Comparison of ENCODE assay signal across 7 cellular contexts in the genomic region with DNA sequence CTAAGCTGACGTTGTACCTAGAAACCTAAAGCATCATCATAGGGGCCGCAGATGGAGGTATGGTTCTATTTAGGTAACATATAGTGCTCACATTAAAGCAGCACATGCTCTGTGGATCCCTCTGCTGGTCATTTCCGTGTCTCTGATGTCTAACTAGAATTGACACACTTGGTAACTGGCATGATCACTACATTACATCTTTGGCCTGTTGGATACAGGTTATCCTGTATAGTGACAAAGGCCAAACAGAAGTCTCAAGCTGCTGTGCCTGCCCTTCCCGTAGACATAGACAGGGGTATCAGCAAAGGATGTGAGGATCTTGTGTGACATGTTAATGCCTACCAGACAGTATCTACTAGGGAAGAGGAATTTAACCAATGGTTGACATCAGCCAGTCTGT. TPM values are rescaled to one million over a fixed set of nuclear protein-coding genes. Genes with fewer than 3 reads are reported as not detected.
DNase-seq lines count a peak whose midpoint lies in the region; ATAC-seq and FAIRE-seq lines count a peak whose summit lies in the region.

No MANE protein-coding gene starts in this region.

- H3K27me3 ChIP-seq in small intestine (ENCODE audit: control insufficient read depth in 2 of 2, insufficient read depth in 2 of 2, low read length in 2 of 2): no peaks in the 10 kb centered on the region

- H3K4me3 Mint-ChIP-seq in activated T-helper 2 cell treated with anti-CD3 and anti-CD28 coated beads, Interferon-gamma antibody, Interleukin-2, Interleukin-4, amounts not matched to agents 10 μg/mL and 5 μg/mL and 100 μg/mL, durations not matched to agents 14 hours and 24 hours and 36 hours (ENCODE audit: low read depth): no peak overlapping the region

- no peak overlapping the region for H3K27ac Mint-ChIP-seq in activated T-helper 2 cell treated with anti-CD3 and anti-CD28 coated beads, Interferon-gamma antibody, Interleukin-2, Interleukin-4, amounts not matched to agents 10 μg/mL and 5 μg/mL and 100 μg/mL, durations not matched to agents 14 hours and 24 hours and 36 hours

- no peaks in the 10 kb centered on the region for H3K9me3 Mint-ChIP-seq in activated T-helper 2 cell treated with anti-CD3 and anti-CD28 coated beads, Interferon-gamma antibody, Interleukin-2, Interleukin-4, amounts not matched to agents 10 μg/mL and 5 μg/mL and 100 μg/mL, durations not matched to agents 14 hours and 24 hours and 36 hours

- H3K36me3 Mint-ChIP-seq in activated T-helper 2 cell treated with anti-CD3 and anti-CD28 coated beads, Interferon-gamma antibody, Interleukin-2, Interleukin-4, amounts not matched to agents 10 μg/mL and 5 μg/mL and 100 μg/mL, durations not matched to agents 14 hours and 24 hours and 36 hours (ENCODE audit: low read depth): peaks cover 24% of the 10 kb centered on the region

- DNase-seq in DMS53 treated with DMSO at 0.1 percent for 48 hours (lab: John Stamatoyannopoulos, UW; ENCODE audit: unreplicated experiment) (peak; percentile 66), NCI-H526 treated with DMSO at 0.1 percent for 48 hours (lab: John Stamatoyannopoulos, UW) (peak; percentile 8), globus pallidus (ENCODE audit: low spot score) (peak; percentile 41), small intestine (peak; percentile 61), NCI-H2107 (lab: John Stamatoyannopoulos, UW) (no peak)
- DNase-seq in activated T-helper 2 cell treated with anti-CD3 and anti-CD28 coated beads, Interferon-gamma antibody, Interleukin-2, Interleukin-4, amounts not matched to agents 10 μg/mL and 5 μg/mL and 100 μg/mL, durations not matched to agents 14 hours and 24 hours and 36 hours (ENCODE audit: low spot score): peak; percentile 14

- FAIRE-seq in small intestine (lab: Jason Lieb, UNC): no peak

- no peak overlapping the region for H3K27ac ChIP-seq in small intestine (ENCODE audit: low read depth in 1 of 2, low read length in 1 of 2)

- peaks cover 0 to 4% of the 10 kb centered on the region in 2 donors for H3K4me1 ChIP-seq in small intestine (ENCODE audit: control insufficient read depth in 2 of 2, insufficient read depth in 1 of 2, low read depth in 1 of 2, low read length in 1 of 2)

- WGBS in small intestine, 3 donors: 57 to 61% (median 58%) methylated on average over 4 of the region's 4 CpGs

- intact Hi-C loops in activated T-helper 2 cell treated with anti-CD3 and anti-CD28 coated beads, Interferon-gamma antibody, Interleukin-2, Interleukin-4, amounts not matched to agents 10 μg/mL and 5 μg/mL and 100 μg/mL, durations not matched to agents 14 hours and 24 hours and 36 hours (cut with micrococcal nuclease): loop anchor here (2.0 kb wide), 1 partner anchor 142 kb away; no protein-coding TSS in a partner anchor

- no peaks in the 10 kb centered on the region for H3K9me3 ChIP-seq in small intestine (ENCODE audit: control insufficient read depth, low read depth)

- ATAC-seq in GM21447 (IDR thresholded peaks at IDR 0.05; ENCODE audit: unreplicated experiment): peak; percentile 72

- H3K27me3 Mint-ChIP-seq in activated T-helper 2 cell treated with anti-CD3 and anti-CD28 coated beads, Interferon-gamma antibody, Interleukin-2, Interleukin-4, amounts not matched to agents 10 μg/mL and 5 μg/mL and 100 μg/mL, durations not matched to agents 14 hours and 24 hours and 36 hours (ENCODE audit: low read depth): no peaks in the 10 kb centered on the region

- H3K4me1 Mint-ChIP-seq in activated T-helper 2 cell treated with anti-CD3 and anti-CD28 coated beads, Interferon-gamma antibody, Interleukin-2, Interleukin-4, amounts not matched to agents 10 μg/mL and 5 μg/mL and 100 μg/mL, durations not matched to agents 14 hours and 24 hours and 36 hours (ENCODE audit: low read depth): peaks cover 6% of the 10 kb centered on the region

- H3K36me3 ChIP-seq in small intestine (ENCODE audit: control insufficient read depth in 2 of 2, insufficient read depth in 2 of 2, low read length in 2 of 2): no peaks in the 10 kb centered on the region

- H3K4me3 ChIP-seq in small intestine (ENCODE audit: low read depth in 1 of 2, low read length in 2 of 2): no peak overlapping the region

RNA-seq across cellular contexts. Expression of gene KIF5B, which starts 51.2 kb away (rescaled TPM):
- 76.6 and 79.0 TPM in 2 replicates for total RNA-seq in activated T-helper 2 cell treated with anti-CD3 and anti-CD28 coated beads, Interferon-gamma antibody, Interleukin-2, Interleukin-4, amounts not matched to agents 10 μg/mL and 5 μg/mL and 100 μg/mL, durations not matched to agents 14 hours and 24 hours and 36 hours
- 10 to 100 TPM; 49.4 to 66.4 (median 52.6) TPM for polyA plus RNA-seq in small intestine
